Comparison of ENCODE assay signal across 8 cellular contexts in genomic region chr6:116462516-116462915, GRCh38.
DNase-seq lines count a peak whose midpoint lies in the region; ATAC-seq lines count a peak whose summit lies in the region.

No MANE protein-coding gene starts in this region.

- H3K4me3 ChIP-seq in muscle layer of duodenum (ENCODE audit: low read depth in 1 of 2, low read length in 2 of 2), result peak overlapping the region; percentile 59 to 68

- no peaks in the 10 kb centered on the region for H3K36me3 Mint-ChIP-seq in activated naive CD8-positive, alpha-beta T cell treated with anti-CD3 and anti-CD28 coated beads, Interleukin-2, amount 50 U/mL, for 24 hours (ENCODE audit: low read depth)

- no peaks in the 10 kb centered on the region for H3K9me3 Mint-ChIP-seq in activated naive CD8-positive, alpha-beta T cell treated with anti-CD3 and anti-CD28 coated beads, Interleukin-2, amount 50 U/mL, for 24 hours

- peak overlapping the region; percentile 25 for H3K27ac Mint-ChIP-seq in activated naive CD8-positive, alpha-beta T cell treated with anti-CD3 and anti-CD28 coated beads, Interleukin-2, amount 50 U/mL, for 24 hours

- peaks cover 43% of the 10 kb centered on the region for H3K27me3 Mint-ChIP-seq in activated naive CD8-positive, alpha-beta T cell treated with anti-CD3 and anti-CD28 coated beads, Interleukin-2, amount 50 U/mL, for 24 hours

- H3K4me1 Mint-ChIP-seq in activated naive CD8-positive, alpha-beta T cell treated with anti-CD3 and anti-CD28 coated beads, Interleukin-2, amount 50 U/mL, for 24 hours, result peaks cover 27% of the 10 kb centered on the region

- no peaks in the 10 kb centered on the region for H3K36me3 ChIP-seq in muscle layer of duodenum (ENCODE audit: control insufficient read depth in 1 of 2, insufficient read depth in 2 of 2, low read length in 2 of 2)

- H3K27ac ChIP-seq in muscle layer of duodenum (ENCODE audit: low read length), result no peak overlapping the region

- H3K4me1 ChIP-seq in muscle layer of duodenum (ENCODE audit: control insufficient read depth in 1 of 2, insufficient read depth in 2 of 2, low read length in 2 of 2), result no peaks in the 10 kb centered on the region

- H3K9me3 ChIP-seq in muscle layer of duodenum (ENCODE audit: control insufficient read depth in 1 of 2, low read length in 2 of 2), result no peaks in the 10 kb centered on the region

- H3K27me3 ChIP-seq in muscle layer of duodenum (ENCODE audit: low read depth, low read length), result no peaks in the 10 kb centered on the region

- H3K4me3 Mint-ChIP-seq in activated naive CD8-positive, alpha-beta T cell treated with anti-CD3 and anti-CD28 coated beads, Interleukin-2, amount 50 U/mL, for 24 hours, result peak overlapping the region; percentile 64

- DNase-seq in activated naive CD8-positive, alpha-beta T cell treated with anti-CD3 and anti-CD28 coated beads, Interleukin-2, amount 50 U/mL, for 24 hours, result no peak
- DNase-seq in MV-4-11 (lab: John Stamatoyannopoulos, UW), result no peak
- no peak for DNase-seq in COLO668 (lab: John Stamatoyannopoulos, UW; ENCODE audit: unreplicated experiment)
- DNase-seq in D341Med (ENCODE audit: low spot score), result no peak

- ATAC-seq in GM18867 (IDR thresholded peaks at IDR 0.05; ENCODE audit: unreplicated experiment) (peak; percentile 4), HG02840 (IDR thresholded peaks at IDR 0.05; ENCODE audit: low FRiP score, unreplicated experiment) (peak; percentile 28), HG03457 (IDR thresholded peaks at IDR 0.05; ENCODE audit: unreplicated experiment) (no peak)
- ATAC-seq in activated naive CD8-positive, alpha-beta T cell treated with anti-CD3 and anti-CD28 coated beads, Interleukin-2, amount 50 U/mL, for 24 hours, result no peak

Comparison
In these comparisons a context has a peak if more than half of its experiments do, and no peak if none do; other contexts are left out.
1. ATAC-seq: peak in GM18867 (single experiment) and HG02840 (single experiment); none in activated naive CD8-positive, alpha-beta T cell treated with anti-CD3 and anti-CD28 coated beads, Interleukin-2, amount 50 U/mL, for 24 hours (single experiment) and HG03457 (single experiment).